8 cellular contexts compared by ENCODE assay signal in the genomic region with DNA sequence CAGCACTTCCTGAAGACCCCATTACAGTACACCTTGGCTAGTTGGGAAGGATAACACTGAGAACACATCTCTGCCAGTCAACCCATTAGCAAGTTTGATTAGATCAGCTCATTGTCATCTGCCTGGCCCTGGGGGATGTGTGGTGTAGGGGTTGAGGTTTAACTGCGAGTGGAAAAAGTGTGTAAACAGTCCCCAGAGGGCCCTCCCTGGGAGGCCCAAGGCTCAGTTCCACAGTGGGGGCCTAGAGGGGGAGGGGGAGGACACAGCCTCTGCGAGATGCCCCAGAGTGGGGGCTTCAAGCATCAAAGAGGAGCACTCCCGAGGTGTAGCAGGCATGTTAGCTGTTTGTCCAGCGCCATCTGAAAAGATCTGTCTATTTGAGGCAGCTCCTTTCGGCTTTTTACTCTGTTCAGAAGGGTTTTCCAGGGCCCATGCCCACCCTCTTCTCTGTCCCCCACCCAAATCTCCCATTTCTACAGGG. TPM values are rescaled to one million over a fixed set of nuclear protein-coding genes. Genes with fewer than 3 reads are reported as not detected.
DNase-seq lines count a peak whose midpoint lies in the region; ATAC-seq, FAIRE-seq and TF ChIP-seq lines count a peak whose summit lies in the region.

No MANE protein-coding gene starts in this region.

- peak; percentile 48 for FAIRE-seq in GM12892 (lab: Jason Lieb, UNC)

- H3K36me3 ChIP-seq in muscle layer of duodenum (ENCODE audit: control insufficient read depth in 1 of 2, insufficient read depth in 2 of 2, low read length in 2 of 2) = no peaks in the 10 kb centered on the region

- H3K27ac ChIP-seq in muscle layer of duodenum (ENCODE audit: low read length) = peak overlapping the region; percentile 61

- H3K4me1 ChIP-seq in muscle layer of duodenum (ENCODE audit: control insufficient read depth in 1 of 2, insufficient read depth in 2 of 2, low read length in 2 of 2) = peaks cover 8 to 13% of the 10 kb centered on the region in 2 donors

- no peaks in the 10 kb centered on the region for H3K9me3 ChIP-seq in muscle layer of duodenum (ENCODE audit: control insufficient read depth in 1 of 2, low read length in 2 of 2)

- intact Hi-C loops in posterior vena cava (cut with DNase I) = no loop called here

- H3K27me3 ChIP-seq in muscle layer of duodenum (ENCODE audit: low read depth, low read length) = no peaks in the 10 kb centered on the region

- peak overlapping the region in 1 of 2 donors; percentile 2 for H3K4me3 ChIP-seq in muscle layer of duodenum (ENCODE audit: low read depth in 1 of 2, low read length in 2 of 2)

- DNase-seq in GM12892 (ENCODE audit: insufficient read length) = no peak
- peak; percentile 52 for DNase-seq in activated T-cell treated with anti-CD3 and anti-CD28 coated beads for 48 hours (ENCODE audit: low read depth)
- no peak for DNase-seq in NCI-H1417 (lab: John Stamatoyannopoulos, UW)
- DNase-seq in posterior vena cava (ENCODE audit: low spot score) = no peak
- DNase-seq in NCI-H1694 (lab: John Stamatoyannopoulos, UW) = no peak
- no peak for DNase-seq in NCI-H2227 treated with DMSO at 0.1 percent for 48 hours (lab: John Stamatoyannopoulos, UW)

- TF ChIP-seq POLR2A in GM12892 (IDR thresholded peaks at IDR 0.05; ENCODE audit: low read depth, low read length) = no peak

- peak; percentile 38 for ATAC-seq in HG03565 (IDR thresholded peaks at IDR 0.05; ENCODE audit: unreplicated experiment)

RNA-seq across cellular contexts. Expression of a gene that starts 0.3 kb away (rescaled TPM):
- polyA plus RNA-seq in GM12892 (2012; ENCODE audit: missing spikeins) = 1.7 TPM
- total RNA-seq in posterior vena cava = 1 to 10 TPM; 2.3 to 3.3 TPM

RNA-seq across cellular contexts. Expression of a gene that starts 11.8 kb away (rescaled TPM):
- 2.1 TPM for polyA plus RNA-seq in GM12892 (2012; ENCODE audit: missing spikeins)
- total RNA-seq in posterior vena cava = 1 to 10 TPM; 1.3 to 2.2 TPM

RNA-seq across cellular contexts. Expression of a gene that starts 27.5 kb away (rescaled TPM):
- polyA plus RNA-seq in GM12892 (2012; ENCODE audit: missing spikeins) = 36.2 TPM
- total RNA-seq in posterior vena cava = 10 to 100 TPM; 23.0 to 25.9 TPM

RNA-seq across cellular contexts. Expression of a gene that starts 28.2 kb away (rescaled TPM):
- polyA plus RNA-seq in GM12892 (2012; ENCODE audit: missing spikeins) = 95.7 TPM
- total RNA-seq in posterior vena cava = 100 to 1,000 TPM; 160 to 169 TPM

RNA-seq across cellular contexts. Expression of a gene that starts 53.8 kb away (rescaled TPM):
- polyA plus RNA-seq in GM12892 (2012; ENCODE audit: missing spikeins) = 34.4 TPM
- total RNA-seq in posterior vena cava = 10 to 100 TPM; 35.6 to 40.1 TPM
